ENCODE assay signal across 9 cellular contexts in the genomic region with DNA sequence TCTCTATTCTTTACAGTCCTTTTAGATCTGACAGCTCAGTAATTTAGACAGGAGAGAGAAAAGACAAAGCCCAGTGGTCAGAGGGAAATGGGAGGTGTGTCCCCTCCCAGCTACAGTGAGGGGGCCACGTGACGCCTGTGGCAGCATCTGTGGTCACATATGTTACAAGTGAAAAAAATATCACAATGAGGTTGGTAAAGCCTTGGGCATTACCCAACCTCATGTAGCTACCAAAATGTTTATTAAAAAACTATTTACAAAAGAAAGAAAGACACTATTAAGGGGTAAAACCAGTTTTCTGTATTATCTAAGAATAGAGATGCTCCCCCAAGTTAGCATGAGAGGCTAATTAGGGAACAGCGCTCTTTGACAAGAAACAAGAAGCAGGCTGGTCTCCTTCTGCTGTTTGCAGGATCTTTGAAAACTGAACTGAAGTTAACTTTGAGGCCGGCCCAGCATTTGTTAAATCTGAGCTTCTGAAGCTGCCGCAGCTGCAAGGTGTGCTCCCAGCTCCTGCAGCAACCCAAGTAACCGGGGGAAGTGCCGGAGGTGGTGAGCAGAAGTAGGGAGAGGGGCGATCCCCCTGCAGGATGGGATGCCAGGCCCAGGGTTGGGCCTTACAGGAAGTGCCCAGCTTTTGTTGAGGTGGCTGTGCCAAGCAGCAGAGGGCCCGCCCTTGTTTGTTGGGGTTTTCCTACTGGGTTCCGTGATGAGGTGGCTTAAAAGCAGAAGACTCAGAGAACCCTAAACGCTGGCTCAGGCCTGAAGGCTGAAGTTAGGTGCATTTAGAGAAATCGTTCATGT. TPM values are rescaled to one million over a fixed set of nuclear protein-coding genes. Genes with fewer than 3 reads are reported as not detected.
A peak's percentile ranks its signal among the peaks of the same experiment; 100 is the strongest.
DNase-seq lines count a peak whose midpoint lies in the region; ATAC-seq and FAIRE-seq lines count a peak whose summit lies in the region.
"Had no signal": no experiment of that assay in that cellular context is flagged by ENCODE, and none has a peak within 500 bp of the region (broad histone marks: within the 10 kb centered on the region; RNA-seq: fewer than 3 reads in every experiment).

No MANE protein-coding gene starts in this region.

- peak; percentile 79 for ATAC-seq in GM19324 (IDR thresholded peaks at IDR 0.05; ENCODE audit: low FRiP score, unreplicated experiment)
- peak; percentile 80 for ATAC-seq in HG03378 (IDR thresholded peaks at IDR 0.05; ENCODE audit: unreplicated experiment)

- H3K36me3 ChIP-seq in skeletal muscle tissue (ENCODE audit: control insufficient read depth in 3 of 3, insufficient read depth in 3 of 3, low read length in 3 of 3), result peaks cover 0 to 6% (median 0%) of the 10 kb centered on the region in 3 donors

- H3K4me1 ChIP-seq in skeletal muscle tissue (ENCODE audit: control insufficient read depth in 3 of 3, insufficient read depth in 3 of 3, low read length in 3 of 3), result peaks cover 33 to 55% (median 49%) of the 10 kb centered on the region in 3 donors

- H3K9me3 ChIP-seq in skeletal muscle tissue (ENCODE audit: control insufficient read depth in 3 of 3, low read length in 3 of 3), result no peaks in the 10 kb centered on the region

- no peak for FAIRE-seq in urothelium cell line (lab: Jason Lieb, UNC)
- FAIRE-seq: colon had no signal

- no peaks in the 10 kb centered on the region for H3K36me3 Mint-ChIP-seq in dendritic cell treated with granulocyte-macrophage colony-stimulating factor and Interleukin-4, amounts not matched to agents 40 ng/mL and 50 ng/mL, for 4 days (ENCODE audit: low read depth)

- no peaks in the 10 kb centered on the region for H3K27me3 ChIP-seq in skeletal muscle tissue (ENCODE audit: control insufficient read depth in 3 of 3, insufficient read depth in 3 of 3, low read length in 3 of 3)

- intact Hi-C loops in dendritic cell treated with granulocyte-macrophage colony-stimulating factor and Interleukin-4, amounts not matched to agents 40 ng/mL and 50 ng/mL, for 4 days (cut with micrococcal nuclease), result loop anchor here (5.0 kb wide), 1 partner anchor 40 kb away; the partner anchor contains the start of gene PLCL2

- peak overlapping the region; percentile 51 for H3K4me3 Mint-ChIP-seq in dendritic cell treated with granulocyte-macrophage colony-stimulating factor and Interleukin-4, amounts not matched to agents 40 ng/mL and 50 ng/mL, for 4 days

- peak overlapping the region; percentile 11 to 51 (median 41) for H3K4me3 ChIP-seq in skeletal muscle tissue (ENCODE audit: low read length in 3 of 3)

- H3K4me1 Mint-ChIP-seq in dendritic cell treated with granulocyte-macrophage colony-stimulating factor and Interleukin-4, amounts not matched to agents 40 ng/mL and 50 ng/mL, for 4 days (ENCODE audit: low read depth), result peaks cover 50% of the 10 kb centered on the region

- DNase-seq in AML-193 (lab: John Stamatoyannopoulos, UW), result peak; percentile 70 to 74
- peak; percentile 34 for DNase-seq in activated CD4-positive, CD25-positive, alpha-beta regulatory T cell treated with anti-CD3 and anti-CD28 coated beads, Interleukin-2, amount 50 U/mL, for 16 hours (ENCODE audit: low read depth, low spot score)
- DNase-seq in urothelium cell line (ENCODE audit: low spot score), result no peak
- no peak for DNase-seq in ecto neural progenitor cell (ENCODE audit: low spot score)

- H3K9ac ChIP-seq in skeletal muscle tissue (ENCODE audit: low read depth in 1 of 3, low read length in 3 of 3), result peak overlapping the region; percentile 63 to 84 (median 69)

- peak overlapping the region; percentile 57 for H3K27ac ChIP-seq in skeletal muscle tissue (ENCODE audit: low read depth, low read length)

- H3K27me3 Mint-ChIP-seq in dendritic cell treated with granulocyte-macrophage colony-stimulating factor and Interleukin-4, amounts not matched to agents 40 ng/mL and 50 ng/mL, for 4 days, result no peaks in the 10 kb centered on the region

- peak overlapping the region; percentile 98 for H3K27ac Mint-ChIP-seq in dendritic cell treated with granulocyte-macrophage colony-stimulating factor and Interleukin-4, amounts not matched to agents 40 ng/mL and 50 ng/mL, for 4 days

- H3K9me3 Mint-ChIP-seq in dendritic cell treated with granulocyte-macrophage colony-stimulating factor and Interleukin-4, amounts not matched to agents 40 ng/mL and 50 ng/mL, for 4 days, result no peaks in the 10 kb centered on the region

RNA-seq across cellular contexts. Expression of gene PLCL2, which starts 42.6 kb away (rescaled TPM):
- 83.5 TPM for total RNA-seq in skeletal muscle tissue

Comparison
In these comparisons a context has a peak if more than half of its experiments do, and no peak if none do; other contexts are left out.
1. DNase-seq: peak in AML-193 (2 of 2) and activated CD4-positive, CD25-positive, alpha-beta regulatory T cell treated with anti-CD3 and anti-CD28 coated beads, Interleukin-2, amount 50 U/mL, for 16 hours (single experiment); none in urothelium cell line (single experiment) and ecto neural progenitor cell (single experiment).